Comparison of ENCODE assay signal across 24 cellular contexts in genomic region chrX:32520789-32521188, GRCh38.
DNase-seq lines count a peak whose midpoint lies in the region; ATAC-seq, FAIRE-seq and TF ChIP-seq lines count a peak whose summit lies in the region.
"Had no signal": no experiment of that assay in that cellular context is flagged by ENCODE, and none has a peak within 500 bp of the region (broad histone marks: within the 10 kb centered on the region; RNA-seq: fewer than 3 reads in every experiment).

No MANE protein-coding gene starts in this region.

- DNase-seq in GM12891 (ENCODE audit: insufficient read length, low spot score) (no peak), MV-4-11 (lab: John Stamatoyannopoulos, UW) (peak; percentile 4), AG08396 (ENCODE audit: low spot score) (no peak), H54 (ENCODE audit: insufficient read length, low spot score) (no peak)
- DNase-seq: BE2C, EL, GF-D8, H9, HFFc6, KBM-7, MM.1S, NCI-H1694 treated with DMSO at 0.1 percent for 48 hours, NCI-H2081 treated with DMSO at 0.1 percent for 48 hours, NCI-H2171 treated with DMSO at 0.1 percent for 48 hours, NCI-H446, NCI-H526, Peyer's patch, SJCRH30, T-helper 17 cell had no signal

- no peak for TF ChIP-seq POLR2A in GM12891 (IDR thresholded peaks at IDR 0.05; ENCODE audit: low read depth, low read length)
- no peak for TF ChIP-seq POLR2A in H54 (IDR thresholded peaks at IDR 0.05; ENCODE audit: low read depth, low read length)

- ATAC-seq in GM19351 (IDR thresholded peaks at IDR 0.05; ENCODE audit: unreplicated experiment) (peak; percentile 57), HG02938 (IDR thresholded peaks at IDR 0.05; ENCODE audit: unreplicated experiment) (no peak)
- ATAC-seq: T-helper 17 cell had no signal

- no peak overlapping the region for H2AFZ ChIP-seq in SU-DHL-6 (ENCODE audit: low read depth, low read length, severe bottlenecking)

- TF ChIP-seq CTCF in SU-DHL-6 (IDR thresholded peaks at IDR 0.05; ENCODE audit: insufficient read depth, low read length, poor library complexity, severe bottlenecking): no peak

- no peaks in the 10 kb centered on the region for H3K9me2 ChIP-seq in SU-DHL-6 (replicated peaks; ENCODE audit: insufficient read depth, low read length)

- FAIRE-seq in GM12891 (lab: Jason Lieb, UNC): no peak
- FAIRE-seq in H54 (lab: Jason Lieb, UNC): no peak
- FAIRE-seq: A204.1 had no signal

- no peaks in the 10 kb centered on the region for H3K9me3 ChIP-seq in SU-DHL-6 (ENCODE audit: insufficient read depth, low read length)
- H3K9me3 ChIP-seq: BE2C, Peyer's patch, SJCRH30 had no signal

- no peaks in the 10 kb centered on the region for H3K36me3 ChIP-seq in SU-DHL-6 (ENCODE audit: low read length)
- H3K36me3 ChIP-seq: BE2C, Peyer's patch, SJCRH30 had no signal

- H3K4me2 ChIP-seq in SU-DHL-6 (ENCODE audit: low read depth, low read length, poor library complexity, severe bottlenecking): peak overlapping the region; percentile 17

- no peaks in the 10 kb centered on the region for H3F3A ChIP-seq in SU-DHL-6 (ENCODE audit: insufficient read depth)

- H4K20me1 ChIP-seq in SU-DHL-6 (ENCODE audit: low read depth, low read length): no peaks in the 10 kb centered on the region

- H3K4me3 ChIP-seq in SU-DHL-6 (ENCODE audit: insufficient read depth, low read length, poor library complexity, severe bottlenecking): no peak overlapping the region
- H3K4me3 ChIP-seq: Peyer's patch, SJCRH30 had no signal

- H3K27me3 ChIP-seq in SU-DHL-6 (ENCODE audit: low read length): no peaks in the 10 kb centered on the region
- H3K27me3 ChIP-seq: BE2C, Peyer's patch, SJCRH30 had no signal

- H3K79me2 ChIP-seq in SU-DHL-6 (ENCODE audit: insufficient read depth, low read length): no peaks in the 10 kb centered on the region

- H3K9ac ChIP-seq in SU-DHL-6 (ENCODE audit: low read length): no peak overlapping the region

- H3K27ac ChIP-seq in SU-DHL-6 (ENCODE audit: low read depth, low read length): no peak overlapping the region
- H3K27ac ChIP-seq: HL-60, Peyer's patch, SJCRH30 had no signal

TF ChIP-seq in GM12891, 5 proteins besides CTCF, POLR2A, EP300 and RAD21:
- no peak for TF ChIP-seq PAX5 (IDR thresholded peaks at IDR 0.05; ENCODE audit: insufficient read depth, low read length, severe bottlenecking)
- TF ChIP-seq SPI1 (IDR thresholded peaks at IDR 0.05; ENCODE audit: low read depth, low read length): peak; percentile 52; the same call in 1 of the 2 replicates
